In genomic region chr5:115625579-115626443, GRCh38 we compare ENCODE assay signal across 8 cellular contexts. TPM values are rescaled to one million over a fixed set of nuclear protein-coding genes. Genes with fewer than 3 reads are reported as not detected.
DNase-seq lines count a peak whose midpoint lies in the region; TF ChIP-seq lines count a peak whose summit lies in the region.

TSS of gene TMED7 (minus strand) at chr5:115626036. CDS start at chr5:115625792, 244 bp downstream.

- TF ChIP-seq POLR2A in stomach (IDR thresholded peaks at IDR 0.05) = peak in 2 of 4 donors; percentile 90

- H2AFZ ChIP-seq in MM.1S (ENCODE audit: low read length) = peak within 1 kb of the TSS; percentile 74
- peak within 1 kb of the TSS; percentile 73 for H2AFZ ChIP-seq in neural cell (ENCODE audit: low read depth, low read length)

- TF ChIP-seq CTCF in MM.1S (IDR thresholded peaks at IDR 0.05; ENCODE audit: low read length) (no peak), fibroblast of villous mesenchyme (IDR thresholded peaks at IDR 0.05; ENCODE audit: insufficient read depth, low read depth, low read length) (no peak), neural cell (IDR thresholded peaks at IDR 0.05; ENCODE audit: poor library complexity, severe bottlenecking) (no peak), stomach (IDR thresholded peaks at IDR 0.05) (peak in 2 of 7 experiments; percentile 32 to 44)

- WGBS in stomach, 5 donors = 0 to 1% (median 0%) methylated on average over 55 to 77 of the region's 77 CpGs

- H3K27ac ChIP-seq in MM.1S (ENCODE audit: low read length) (peak within 1 kb of the TSS; percentile 56; the same call in 1 of the 2 replicates), neural cell (ENCODE audit: low read length) (peak within 1 kb of the TSS; percentile 86), stomach (peak within 1 kb of the TSS; percentile 91 to 98 (median 97))

- H3K36me3 ChIP-seq in ES-I3 (ENCODE audit: insufficient read depth, low read length) (no peaks in the 10 kb centered on the region), HAP-1 (replicated peaks) (no peaks in the 10 kb centered on the region; the same call in 1 of the 2 replicates), MM.1S (replicated peaks; ENCODE audit: insufficient read depth, low read length) (no peaks in the 10 kb centered on the region), neural cell (ENCODE audit: insufficient read depth, low read length) (no peaks in the 10 kb centered on the region), stomach (peaks cover 0 to 3% (median 0%) of the 10 kb centered on the region in 4 donors)

- peak within 1 kb of the TSS; percentile 78 for H3K4me3 ChIP-seq in HAP-1
- peak within 1 kb of the TSS; percentile 80 for H3K4me3 ChIP-seq in MM.1S (ENCODE audit: low read length)
- H3K4me3 ChIP-seq in fibroblast of villous mesenchyme (ENCODE audit: low read depth, low read length) = peak within 1 kb of the TSS; percentile 90
- H3K4me3 ChIP-seq in neural cell (ENCODE audit: low read length) = peak within 1 kb of the TSS; percentile 78
- peak within 1 kb of the TSS; percentile 61 to 94 (median 84) for H3K4me3 ChIP-seq in stomach

- no peaks in the 10 kb centered on the region for H3K9me2 ChIP-seq in MM.1S (replicated peaks; ENCODE audit: insufficient read depth, low read length)
- no peaks in the 10 kb centered on the region for H3K9me2 ChIP-seq in neural cell (ENCODE audit: insufficient read depth, low read length)

- no peaks in the 10 kb centered on the region; the same call in 1 of the 2 replicates for H3F3A ChIP-seq in MM.1S (ENCODE audit: insufficient read depth, low read length)
- no peaks in the 10 kb centered on the region for H3F3A ChIP-seq in neural cell (ENCODE audit: insufficient read depth, low read length, poor library complexity, severe bottlenecking)

- H3K27me3 ChIP-seq in HAP-1 (ENCODE audit: low read depth) = no peaks in the 10 kb centered on the region
- H3K27me3 ChIP-seq in MM.1S (replicated peaks; ENCODE audit: insufficient read depth, low read length) = peaks cover 23% of the 10 kb centered on the region
- no peaks in the 10 kb centered on the region for H3K27me3 ChIP-seq in neural cell (ENCODE audit: insufficient read depth, low read depth, low read length)
- H3K27me3 ChIP-seq in stomach = no peaks in the 10 kb centered on the region

- TF ChIP-seq RAD21 in neural cell (conservative IDR thresholded peaks at IDR 0.05) = peak; percentile 21

- peak within 1 kb of the TSS; percentile 81 for H3K4me2 ChIP-seq in MM.1S (ENCODE audit: low read depth, low read length)
- peak within 1 kb of the TSS; percentile 87 for H3K4me2 ChIP-seq in neural cell (ENCODE audit: low read length)

- H3K79me2 ChIP-seq in MM.1S (ENCODE audit: low read length) (peaks cover 53% of the 10 kb centered on the region), neural cell (replicated peaks; ENCODE audit: insufficient read depth, low read length) (peaks cover 39% of the 10 kb centered on the region)

- H3K9me3 ChIP-seq in ES-I3 (ENCODE audit: control insufficient read depth, insufficient read depth, low read length) (no peaks in the 10 kb centered on the region), HAP-1 (no peaks in the 10 kb centered on the region), MM.1S (replicated peaks; ENCODE audit: insufficient read depth, low read length) (no peaks in the 10 kb centered on the region), neural cell (ENCODE audit: low read length) (no peaks in the 10 kb centered on the region), stomach (no peaks in the 10 kb centered on the region)

- peaks cover 18% of the 10 kb centered on the region for H3K4me1 ChIP-seq in ES-I3 (ENCODE audit: insufficient read depth, low read length)
- H3K4me1 ChIP-seq in HAP-1 = peaks cover 19% of the 10 kb centered on the region
- H3K4me1 ChIP-seq in MM.1S (ENCODE audit: low read length) = peaks cover 13% of the 10 kb centered on the region; the same call in 1 of the 2 replicates
- H3K4me1 ChIP-seq in stomach = peaks cover 27 to 53% (median 41%) of the 10 kb centered on the region in 4 donors

- H4K20me1 ChIP-seq in MM.1S (ENCODE audit: insufficient read depth, low read length) (peaks cover 19% of the 10 kb centered on the region), neural cell (ENCODE audit: insufficient read depth) (no peaks in the 10 kb centered on the region)

- intact Hi-C loops in stomach (cut with DNase I; ENCODE audit: low total_unique reads) = no loop called here

- TF ChIP-seq EP300 in neural cell (conservative IDR thresholded peaks at IDR 0.05; ENCODE audit: poor library complexity, severe bottlenecking) (peak; percentile 27), stomach (IDR thresholded peaks at IDR 0.05) (no peak)

- DNase-seq in HAP-1 (ENCODE audit: low spot score in 2 of 2) (peak; percentile 95 to 100), MM.1S (peak; percentile 98), SIG-M5 (lab: John Stamatoyannopoulos, UW) (peak; percentile 92), activated gamma-delta T cell (lab: John Stamatoyannopoulos, UW) (peak; percentile 99), fibroblast of villous mesenchyme (ENCODE audit: low read depth) (peak; percentile 99), stomach (peak; percentile 100)

- in situ Hi-C loops in HAP-1 (cut with MboI; ENCODE audit: low sequenced_read_pairs) = loop anchor here (10.0 kb wide), 1 partner anchor 449 kb away; no protein-coding TSS in a partner anchor

- H3K9ac ChIP-seq in ES-I3 (ENCODE audit: low read depth, low read length) (peak within 1 kb of the TSS; percentile 93), MM.1S (ENCODE audit: low read length) (peak within 1 kb of the TSS; percentile 95), neural cell (ENCODE audit: low read length) (peak within 1 kb of the TSS; percentile 89)

TF ChIP-seq in neural cell, 6 proteins besides CTCF, POLR2A, EP300 and RAD21:
- TF ChIP-seq SMC3 (conservative IDR thresholded peaks at IDR 0.05; ENCODE audit: poor library complexity) (peak; percentile 44), MXI1 (conservative IDR thresholded peaks at IDR 0.05; ENCODE audit: poor library complexity, severe bottlenecking) (peak; percentile 85), TAF1 (IDR thresholded peaks at IDR 0.05; ENCODE audit: low read depth) (no peak), EZH2 (IDR thresholded peaks at IDR 0.05; ENCODE audit: borderline replicate concordance, insufficient read depth, low read length, poor library complexity, severe bottlenecking) (no peak), POLR2AphosphoS5 (IDR thresholded peaks at IDR 0.05) (peak; percentile 71), REST (IDR thresholded peaks at IDR 0.05; ENCODE audit: borderline replicate concordance) (peak; percentile 62)

RNA-seq across cellular contexts. Expression of gene TMED7, which starts in this region (rescaled TPM):
- total RNA-seq in fibroblast of villous mesenchyme = 134 and 234 TPM in 2 replicates
- 62.4 and 74.3 TPM in 2 replicates for polyA plus RNA-seq in neural cell
- 108 and 120 TPM in 2 replicates for polyA minus RNA-seq in neural cell
- total RNA-seq in stomach = 100 to 1,000 TPM in 2 of 5 donors, 10 to 100 TPM in 2, 1 to 10 TPM in 1; 9.8 to 169 (median 54.3) TPM
- polyA plus RNA-seq in stomach = 10 to 100 TPM; 12.8 to 16.5 (median 13.9) TPM

Comparison
In these comparisons a context has a peak if more than half of its experiments do, and no peak if none do; other contexts are left out.
1. Peak in every context shown above with its lines: DNase-seq, H3K4me3 ChIP-seq and H3K27ac ChIP-seq.